In genomic region chr18:12307871-12308385, GRCh38 we compare ENCODE assay signal across 8 cellular contexts. TPM values are rescaled to one million over a fixed set of nuclear protein-coding genes. Genes with fewer than 3 reads are reported as not detected.
DNase-seq lines count a peak whose midpoint lies in the region; ATAC-seq and TF ChIP-seq lines count a peak whose summit lies in the region.

TUBB6 (plus strand) TSS chr18:12308241; CDS start chr18:12308293, 52 bp downstream.

- no peak within 1 kb of the TSS for H3K27ac ChIP-seq in CD4-positive, CD25-positive, alpha-beta regulatory T cell (ENCODE audit: insufficient read depth, low read length, poor library complexity, severe bottlenecking)

- no peak within 1 kb of the TSS for H3K4me3 ChIP-seq in CD4-positive, CD25-positive, alpha-beta regulatory T cell (ENCODE audit: low read depth, low read length)

- DNase-seq in CD4-positive, CD25-positive, alpha-beta regulatory T cell = peak in 1 of 3 donors; percentile 23
- DNase-seq in RPMI7951 (ENCODE audit: low read depth) (peak; percentile 79), chondrocyte (ENCODE audit: low spot score) (no peak), left colon (peak; percentile 51 to 58)
- peak; percentile 55 for DNase-seq in stimulated activated naive B cell treated with anti-CD40 and anti-IgM and Interleukin-4, amounts not matched to agents 10 μg/mL and 1 μg/mL and 100 μg/mL, for 72 hours

- H3K27me3 Mint-ChIP-seq in CD4-positive, CD25-positive, alpha-beta regulatory T cell = peaks cover 69% of the 10 kb centered on the region
- H3K27me3 Mint-ChIP-seq in chondrocyte (ENCODE audit: low read depth) = no peaks in the 10 kb centered on the region
- H3K27me3 Mint-ChIP-seq in stimulated activated naive B cell treated with anti-CD40 and anti-IgM and Interleukin-4, amounts not matched to agents 10 μg/mL and 1 μg/mL and 100 μg/mL, for 72 hours = peaks cover 9 to 28% of the 10 kb centered on the region in 2 donors

- peaks cover 11% of the 10 kb centered on the region for H3K27me3 ChIP-seq in CD4-positive, CD25-positive, alpha-beta regulatory T cell (ENCODE audit: control insufficient read depth, insufficient read depth, low read length)

- H3K4me1 ChIP-seq in CD4-positive, CD25-positive, alpha-beta regulatory T cell (ENCODE audit: control insufficient read depth, insufficient read depth, low read length, poor library complexity, severe bottlenecking) = peaks cover 13% of the 10 kb centered on the region

- H3K9me3 Mint-ChIP-seq in CD4-positive, CD25-positive, alpha-beta regulatory T cell = peaks cover 0 to 6% (median 3%) of the 10 kb centered on the region in 7 donors
- peaks cover 3% of the 10 kb centered on the region for H3K9me3 Mint-ChIP-seq in chondrocyte (ENCODE audit: low read depth)
- H3K9me3 Mint-ChIP-seq in stimulated activated naive B cell treated with anti-CD40 and anti-IgM and Interleukin-4, amounts not matched to agents 10 μg/mL and 1 μg/mL and 100 μg/mL, for 72 hours = no peaks in the 10 kb centered on the region

- H3K9me3 ChIP-seq in CD4-positive, CD25-positive, alpha-beta regulatory T cell (ENCODE audit: control insufficient read depth in 2 of 2, low read length in 2 of 2) = peaks cover 7 to 10% of the 10 kb centered on the region in 2 experiments

- H3K4me1 Mint-ChIP-seq in CD4-positive, CD25-positive, alpha-beta regulatory T cell = peaks cover 0 to 12% (median 9%) of the 10 kb centered on the region in 4 donors
- H3K4me1 Mint-ChIP-seq in chondrocyte (ENCODE audit: low read depth) = peaks cover 41% of the 10 kb centered on the region
- peaks cover 17 to 31% of the 10 kb centered on the region in 2 donors for H3K4me1 Mint-ChIP-seq in stimulated activated naive B cell treated with anti-CD40 and anti-IgM and Interleukin-4, amounts not matched to agents 10 μg/mL and 1 μg/mL and 100 μg/mL, for 72 hours

- no peaks in the 10 kb centered on the region for H3K36me3 ChIP-seq in CD4-positive, CD25-positive, alpha-beta regulatory T cell (ENCODE audit: control insufficient read depth, insufficient read depth, low read length)

- TF ChIP-seq CTCF in chondrocyte (IDR thresholded peaks at IDR 0.05) = no peak

- peak within 1 kb of the TSS in 1 of 3 donors; percentile 71 for H3K27ac Mint-ChIP-seq in CD4-positive, CD25-positive, alpha-beta regulatory T cell
- peak within 1 kb of the TSS; percentile 98 for H3K27ac Mint-ChIP-seq in chondrocyte (ENCODE audit: unreplicated experiment)
- H3K27ac Mint-ChIP-seq in stimulated activated naive B cell treated with anti-CD40 and anti-IgM and Interleukin-4, amounts not matched to agents 10 μg/mL and 1 μg/mL and 100 μg/mL, for 72 hours = peak within 1 kb of the TSS; percentile 87

- intact Hi-C loops in left colon (cut with DNase I, micrococcal nuclease) = no loop called here

- peak in 1 of 2 donors; percentile 35 for ATAC-seq in CD4-positive, CD25-positive, alpha-beta regulatory T cell (ENCODE audit: low read depth in 2 of 2)
- ATAC-seq in GM19025 (IDR thresholded peaks at IDR 0.05; ENCODE audit: low read depth, unreplicated experiment) (peak; percentile 52), HG03139 (IDR thresholded peaks at IDR 0.05; ENCODE audit: unreplicated experiment) (peak; percentile 55), left colon (peak; percentile 19), GM18519 (IDR thresholded peaks at IDR 0.05; ENCODE audit: low FRiP score, unreplicated experiment) (no peak)
- peak; percentile 73 to 81 for ATAC-seq in stimulated activated naive B cell treated with anti-CD40 and anti-IgM and Interleukin-4, amounts not matched to agents 10 μg/mL and 1 μg/mL and 100 μg/mL, for 72 hours (replicated peaks)

- H3K4me3 Mint-ChIP-seq in CD4-positive, CD25-positive, alpha-beta regulatory T cell = peak within 1 kb of the TSS; percentile 60 to 77 (median 70)
- peak within 1 kb of the TSS; percentile 91 for H3K4me3 Mint-ChIP-seq in chondrocyte (ENCODE audit: unreplicated experiment)
- H3K4me3 Mint-ChIP-seq in stimulated activated naive B cell treated with anti-CD40 and anti-IgM and Interleukin-4, amounts not matched to agents 10 μg/mL and 1 μg/mL and 100 μg/mL, for 72 hours = peak within 1 kb of the TSS; percentile 86 to 87

- H3K36me3 Mint-ChIP-seq in CD4-positive, CD25-positive, alpha-beta regulatory T cell = no peaks in the 10 kb centered on the region
- peaks cover 21% of the 10 kb centered on the region for H3K36me3 Mint-ChIP-seq in chondrocyte (ENCODE audit: low read depth)
- H3K36me3 Mint-ChIP-seq in stimulated activated naive B cell treated with anti-CD40 and anti-IgM and Interleukin-4, amounts not matched to agents 10 μg/mL and 1 μg/mL and 100 μg/mL, for 72 hours = peaks cover 21% of the 10 kb centered on the region in 2 donors

RNA-seq across cellular contexts. Expression of gene TUBB6, which starts in this region (rescaled TPM):
- total RNA-seq in CD4-positive, CD25-positive, alpha-beta regulatory T cell = 0.22 TPM
- 1 to 10 TPM in 2 of 4 donors, under 1 TPM in 1, not detected in 1; 0.23 to 2.4 (median 1.0) TPM for polyA plus RNA-seq in CD4-positive, CD25-positive, alpha-beta regulatory T cell
- total RNA-seq in RPMI7951 (2014; rRNA removed; shearing (Covaris generic)) = 522 and 588 TPM in 2 replicates
- 196 to 204 TPM (median 198 TPM) in 3 replicates for total RNA-seq in chondrocyte
- 10 to 100 TPM in 1 of 2 donors, 1 to 10 TPM in 1; 8.3 to 29.8 TPM for total RNA-seq in left colon
